1 cellular context compared by ENCODE assay signal in the genomic region with DNA sequence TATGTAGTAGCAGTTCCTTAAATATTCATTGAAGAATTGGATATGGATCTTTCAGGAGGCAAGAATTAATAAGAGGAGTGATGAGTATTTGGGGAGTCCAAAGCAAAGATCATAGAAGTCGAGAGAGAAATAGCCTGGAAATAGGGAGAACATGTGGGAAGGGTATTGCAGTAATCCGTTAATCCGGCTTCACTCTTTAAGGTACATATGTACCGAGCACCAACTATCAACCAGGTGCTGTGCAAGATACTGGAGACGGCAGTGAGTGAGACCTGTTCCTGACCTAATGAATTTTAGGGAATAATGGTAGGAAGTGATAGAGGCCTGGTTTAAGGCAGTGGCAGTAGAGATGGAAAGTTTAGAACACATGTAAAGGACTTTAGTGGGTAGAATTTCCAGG.
TF ChIP-seq lines count a peak whose summit lies in the region.

No MANE protein-coding gene starts in this region.

TF ChIP-seq in K562, 482 proteins besides CTCF, POLR2A, EP300 and RAD21:
- TF ChIP-seq ZSCAN29 (IDR thresholded peaks at IDR 0.05), result no peak
- TF ChIP-seq, protein P1, sequence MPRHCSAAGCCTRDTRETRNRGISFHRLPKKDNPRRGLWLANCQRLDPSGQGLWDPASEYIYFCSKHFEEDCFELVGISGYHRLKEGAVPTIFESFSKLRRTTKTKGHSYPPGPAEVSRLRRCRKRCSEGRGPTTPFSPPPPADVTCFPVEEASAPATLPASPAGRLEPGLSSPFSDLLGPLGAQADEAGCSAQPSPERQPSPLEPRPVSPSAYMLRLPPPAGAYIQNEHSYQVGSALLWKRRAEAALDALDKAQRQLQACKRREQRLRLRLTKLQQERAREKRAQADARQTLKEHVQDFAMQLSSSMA (CRISPR knock-in tag; IDR thresholded peaks at IDR 0.05), result no peak
- no peak for TF ChIP-seq GTF2A2 (tag; IDR thresholded peaks at IDR 0.05)
- no peak for TF ChIP-seq ATF3 (IDR thresholded peaks at IDR 0.05)
- TF ChIP-seq ATF3 (CRISPR knock-in tag; conservative IDR thresholded peaks at IDR 0.05), result no peak
- no peak for TF ChIP-seq ZNF316 (IDR thresholded peaks at IDR 0.05)
- TF ChIP-seq ZNF511 (CRISPR knock-in tag; IDR thresholded peaks at IDR 0.05), result no peak
- no peak for TF ChIP-seq ZEB2 (IDR thresholded peaks at IDR 0.05)
- TF ChIP-seq GATA2 (CRISPR knock-in tag; IDR thresholded peaks at IDR 0.05), result no peak
- no peak for TF ChIP-seq ETS2 (tag; IDR thresholded peaks at IDR 0.05; ENCODE audit: borderline replicate concordance, poor library complexity, severe bottlenecking)
- no peak for TF ChIP-seq HIVEP1 (CRISPR knock-in tag; IDR thresholded peaks at IDR 0.05)
- TF ChIP-seq ZNF655 (CRISPR knock-in tag; IDR thresholded peaks at IDR 0.05), result no peak
- no peak for TF ChIP-seq BRF2 (IDR thresholded peaks at IDR 0.05; ENCODE audit: borderline replicate concordance, insufficient read depth, insufficient read length)
- TF ChIP-seq PHF20 (IDR thresholded peaks at IDR 0.05; ENCODE audit: partially characterized antibody), result no peak
- no peak for TF ChIP-seq TCF7L2 (IDR thresholded peaks at IDR 0.05; ENCODE audit: low read depth, low read length)
- TF ChIP-seq, protein P2, sequence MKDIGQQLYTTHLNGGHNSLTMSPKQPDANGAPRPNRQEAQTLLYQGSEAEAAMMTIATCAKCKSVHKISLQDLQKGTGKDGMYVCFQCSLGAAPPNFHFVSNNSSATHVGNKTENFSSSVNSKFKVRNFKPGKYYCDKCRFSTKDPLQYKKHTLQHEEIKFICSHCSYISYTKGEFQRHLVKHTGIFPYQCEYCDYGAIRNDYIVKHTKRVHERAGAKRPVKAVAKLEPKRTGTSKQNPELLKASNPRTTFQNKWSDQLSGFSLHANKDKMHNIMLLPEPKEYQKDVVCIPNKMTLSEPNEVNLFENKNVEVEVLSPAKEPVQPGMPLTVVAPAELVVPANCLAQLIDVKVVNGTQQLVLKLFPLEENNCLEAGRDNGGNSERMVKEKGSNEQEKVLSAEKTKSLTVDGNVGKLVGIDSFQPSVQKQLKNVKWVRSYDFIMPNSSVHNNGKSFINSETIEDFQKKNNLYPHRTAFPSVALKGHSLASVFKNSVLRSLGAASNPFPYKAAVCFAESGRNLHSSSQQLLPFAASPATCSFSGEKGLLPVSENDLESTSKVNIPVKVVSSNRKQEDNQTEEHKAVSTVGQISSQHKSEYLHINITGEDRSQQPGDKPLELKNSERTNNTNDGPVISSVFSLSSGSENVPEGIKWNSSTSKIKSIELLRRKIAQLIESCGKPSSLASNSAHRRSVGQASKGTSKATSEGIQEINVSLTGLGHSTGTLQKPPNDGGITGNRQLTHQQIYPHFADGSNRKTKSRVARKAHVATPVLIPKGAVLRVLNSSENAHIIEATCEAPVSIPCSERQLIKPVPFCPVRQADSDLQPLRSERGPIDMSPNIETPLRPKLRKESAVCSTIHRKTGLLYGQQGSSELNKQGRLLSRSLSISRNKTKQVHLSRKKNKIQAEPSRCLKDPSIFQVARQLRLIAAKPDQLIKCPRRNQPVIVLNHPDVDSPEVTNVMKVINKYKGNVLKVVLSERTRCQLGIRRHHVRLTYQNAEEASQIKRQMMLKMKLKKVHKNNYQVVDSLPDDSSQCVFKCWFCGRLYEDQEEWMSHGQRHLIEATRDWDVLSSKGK (CRISPR knock-in tag; IDR thresholded peaks at IDR 0.05), result no peak
- no peak for TF ChIP-seq PREB (CRISPR knock-in tag; IDR thresholded peaks at IDR 0.05)
- no peak for TF ChIP-seq GABPB1 (CRISPR knock-in tag; IDR thresholded peaks at IDR 0.05)
- no peak for TF ChIP-seq RBM14 (IDR thresholded peaks at IDR 0.05; ENCODE audit: borderline replicate concordance, insufficient read depth, low read depth, low read length)
- TF ChIP-seq ARID4B (CRISPR knock-in tag; IDR thresholded peaks at IDR 0.05), result no peak
- TF ChIP-seq JUND (IDR thresholded peaks at IDR 0.05; ENCODE audit: borderline replicate concordance, low read depth, low read length), result no peak
- no peak for TF ChIP-seq JUND (tag; IDR thresholded peaks at IDR 0.05; ENCODE audit: borderline replicate concordance, low read depth, low read length)
